ENCODE assay signal across 21 cellular contexts in genomic region chr22:21977814-21978213, GRCh38. TPM values are rescaled to one million over a fixed set of nuclear protein-coding genes. Genes with fewer than 3 reads are reported as not detected.
DNase-seq lines count a peak whose midpoint lies in the region; ATAC-seq, FAIRE-seq and TF ChIP-seq lines count a peak whose summit lies in the region.
"Had no signal": no experiment of that assay in that cellular context is flagged by ENCODE, and none has a peak within 500 bp of the region (broad histone marks: within the 10 kb centered on the region; RNA-seq: fewer than 3 reads in every experiment).

No MANE protein-coding gene starts in this region.

- H3K4me2 ChIP-seq in K562 (ENCODE audit: insufficient read depth, low read length) (no peak overlapping the region), osteoblast (ENCODE audit: insufficient read depth, low read length) (no peak overlapping the region)
- H3K4me2 ChIP-seq: A549 had no signal

- H3K9me3 Mint-ChIP-seq in natural killer cell treated with Interleukin-12 subunit alpha and Interleukin-12 subunit beta and Interleukin-15 and Interleukin-18, amount 100 ng/mL, for 72 hours: no peaks in the 10 kb centered on the region
- no peaks in the 10 kb centered on the region for H3K9me3 Mint-ChIP-seq in natural killer cell

- no peak for ATAC-seq in natural killer cell treated with Interleukin-12 subunit alpha and Interleukin-12 subunit beta and Interleukin-15 and Interleukin-18, amount 100 ng/mL, for 72 hours
- ATAC-seq in natural killer cell (no peak), K562 (no peak)
- ATAC-seq: A549 had no signal

- TF ChIP-seq EP300 in K562 (IDR thresholded peaks at IDR 0.05; ENCODE audit: low read length) (no peak), transverse colon (IDR thresholded peaks at IDR 0.05; ENCODE audit: low read depth) (no peak)

- H4K20me1 ChIP-seq in K562 (replicated peaks; ENCODE audit: control insufficient read depth, insufficient read depth, low read length) (peaks cover 57% of the 10 kb centered on the region), osteoblast (ENCODE audit: insufficient read depth, low read length) (peaks cover 38% of the 10 kb centered on the region)

- peak overlapping the region in 1 of 2 experiments; percentile 29; a peak in 1 of 4 replicates for H3K9ac ChIP-seq in K562 (ENCODE audit: insufficient read depth in 1 of 2, low read depth in 2 of 2, low read length in 2 of 2)

- CTCF ChIA-PET in K562 (lab: Yijun Ruan, JAX; ENCODE audit: low intra/inter-chr PET ratio): interaction anchor here (0.6 kb wide), 1 partner anchor 25 kb away, joined by 3 read pairs; the partner anchor contains the start of gene PPM1F

- H3K79me2 ChIP-seq in K562 (ENCODE audit: control insufficient read depth, insufficient read depth, low read length) (peaks cover 42% of the 10 kb centered on the region), osteoblast (ENCODE audit: insufficient read depth, low read length) (peaks cover 74% of the 10 kb centered on the region)

- no peaks in the 10 kb centered on the region for H3K9me3 ChIP-seq in K562 (replicated peaks; ENCODE audit: control insufficient read depth, insufficient read depth, low read depth, low read length)
- no peaks in the 10 kb centered on the region for H3K9me3 ChIP-seq in osteoblast (ENCODE audit: low read depth, low read length)
- H3K9me3 ChIP-seq in transverse colon: no peaks in the 10 kb centered on the region
- H3K9me3 ChIP-seq: A549, BE2C, Peyer's patch, SJCRH30 had no signal

- H3K9me1 ChIP-seq in K562 (ENCODE audit: control insufficient read depth, insufficient read depth, low read length): peaks cover 20% of the 10 kb centered on the region

- DNase-seq in natural killer cell treated with Interleukin-12 subunit alpha and Interleukin-12 subunit beta and Interleukin-15 and Interleukin-18, amount 100 ng/mL, for 72 hours (ENCODE audit: low spot score): peak; percentile 35
- DNase-seq in natural killer cell (no peak), K562 (ENCODE audit: extremely low read depth in 1 of 4, low spot score in 3 of 4) (no peak), osteoblast (ENCODE audit: insufficient read length, low spot score, missing footprints) (peak; percentile 19), superior temporal gyrus (ENCODE audit: extremely low spot score) (no peak), kidney glomerular epithelial cell (lab: John Stamatoyannopoulos, UW) (no peak), transverse colon (no peak)
- DNase-seq: BE2C, COR-L47, DMS79 treated with DMSO at 0.1 percent for 48 hours, H7, Kasumi-1, NCI-H1417, NCI-H1694 treated with DMSO at 0.1 percent for 48 hours, NCI-H2081 treated with DMSO at 0.1 percent for 48 hours, NCI-H2171 treated with DMSO at 0.1 percent for 48 hours, NCI-H524 treated with DMSO at 0.1 percent for 48 hours, NCI-H82, Peyer's patch, SJCRH30 had no signal

- H3K27ac ChIP-seq in K562 (ENCODE audit: extremely low read depth, low read depth, low read length) (no peak overlapping the region), osteoblast (ENCODE audit: low read depth, low read length) (no peak overlapping the region), transverse colon (no peak overlapping the region)
- H3K27ac ChIP-seq: A549, Peyer's patch, SJCRH30 had no signal

- H3K4me1 ChIP-seq in K562 (replicated peaks in 1 of 2; ENCODE audit: control insufficient read depth in 2 of 2, insufficient read depth in 2 of 2, low read length in 2 of 2) (peaks cover 10 to 25% of the 10 kb centered on the region in 2 experiments; a peak in 4 of 5 replicates), osteoblast (ENCODE audit: insufficient read depth, low read length) (peaks cover 8% of the 10 kb centered on the region), transverse colon (peaks cover 6 to 12% (median 9%) of the 10 kb centered on the region in 4 donors)
- H3K4me1 ChIP-seq: BE2C, SJCRH30 had no signal

- no peaks in the 10 kb centered on the region for H3K36me3 Mint-ChIP-seq in natural killer cell treated with Interleukin-12 subunit alpha and Interleukin-12 subunit beta and Interleukin-15 and Interleukin-18, amount 100 ng/mL, for 72 hours
- H3K36me3 Mint-ChIP-seq in natural killer cell: no peaks in the 10 kb centered on the region

- no peak overlapping the region for H3K4me3 ChIP-seq in K562
- H3K4me3 ChIP-seq in osteoblast (ENCODE audit: insufficient read depth, low read length): no peak overlapping the region
- H3K4me3 ChIP-seq in transverse colon: no peak overlapping the region
- H3K4me3 ChIP-seq: A549, Peyer's patch, SJCRH30 had no signal

- no peak for TF ChIP-seq RAD21 in K562 (CRISPR knock-in tag; conservative IDR thresholded peaks at IDR 0.05 in 1 of 2, IDR thresholded peaks at IDR 0.05 in 1 of 2)

- TF ChIP-seq CTCF in natural killer cell (IDR thresholded peaks at IDR 0.05): no peak
- no peak for TF ChIP-seq CTCF in K562 (IDR thresholded peaks at IDR 0.05 in 2 of 3, conservative IDR thresholded peaks at IDR 0.05 in 1 of 3; ENCODE audit: insufficient read depth in 2 of 3, low read depth in 1 of 3, low read length in 3 of 3)
- no peak for TF ChIP-seq CTCF in osteoblast (IDR thresholded peaks at IDR 0.05; ENCODE audit: extremely low read depth, low read depth, low read length)
- no peak for TF ChIP-seq CTCF in transverse colon (IDR thresholded peaks at IDR 0.05)

- peaks cover 80% of the 10 kb centered on the region for H3K36me3 ChIP-seq in K562 (ENCODE audit: control insufficient read depth, insufficient read depth, low read length)
- H3K36me3 ChIP-seq in osteoblast (ENCODE audit: insufficient read depth, low read length): peaks cover 14% of the 10 kb centered on the region
- H3K36me3 ChIP-seq in transverse colon: peaks cover 0 to 17% (median 2%) of the 10 kb centered on the region in 4 donors

- no peaks in the 10 kb centered on the region; a peak in 1 of 5 replicates for H3K27me3 ChIP-seq in K562 (ENCODE audit: control insufficient read depth in 2 of 2, insufficient read depth in 2 of 2, low read length in 2 of 2)
- H3K27me3 ChIP-seq in osteoblast (ENCODE audit: insufficient read depth, low read length): no peaks in the 10 kb centered on the region
- H3K27me3 ChIP-seq in transverse colon: no peaks in the 10 kb centered on the region
- H3K27me3 ChIP-seq: BE2C, Peyer's patch, SJCRH30 had no signal

- H3K27ac Mint-ChIP-seq in natural killer cell treated with Interleukin-12 subunit alpha and Interleukin-12 subunit beta and Interleukin-15 and Interleukin-18, amount 100 ng/mL, for 72 hours: peak overlapping the region in 1 of 2 donors; percentile 50
- H3K27ac Mint-ChIP-seq in natural killer cell: peak overlapping the region in 1 of 2 donors; percentile 33

- FAIRE-seq in K562 (lab: Jason Lieb, UNC): no peak
- FAIRE-seq: A549 had no signal

- no TSS peak for BruUV-seq in K562 (replicated peaks; lab: Mats Ljungman, UMichigan)

- in situ Hi-C loops in K562 (cut with MboI): no loop called here
- in situ Hi-C loops in transverse colon (cut with MboI; ENCODE audit: low pct_ligation_motif_present in 1 of 4, low pct_unique_long_range_greater_than_20kb in 1 of 4, low sequenced_read_pairs in 3 of 4): no loop called here

- no peak for TF ChIP-seq POLR2A in K562 (conservative IDR thresholded peaks at IDR 0.05)
- TF ChIP-seq POLR2A in transverse colon (IDR thresholded peaks at IDR 0.05): no peak

- 90% methylated on average over 1 of the region's 1 CpG for WGBS in K562 (ENCODE audit: insufficient coverage, low coverage, missing lambda C conversion rate)
- 93% methylated on average over 1 of the region's 1 CpG; no CpG with 5 or more reads in 1 of the 2 donors for WGBS in transverse colon (ENCODE audit: low coverage in 1 of 2), 2 donors

- POLR2A ChIA-PET in K562 (lab: Yijun Ruan, JAX): interaction anchor here (0.8 to 22.7 kb wide), 6 partner anchors 10 to 170 kb away, joined by 3 to 382 read pairs (median 10); partner anchors contain the start of gene PPM1F

- H2AFZ ChIP-seq in K562 (ENCODE audit: low read depth, low read length) (no peak overlapping the region), osteoblast (ENCODE audit: low read length) (no peak overlapping the region)

- no peaks in the 10 kb centered on the region for H3K27me3 Mint-ChIP-seq in natural killer cell treated with Interleukin-12 subunit alpha and Interleukin-12 subunit beta and Interleukin-15 and Interleukin-18, amount 100 ng/mL, for 72 hours
- H3K27me3 Mint-ChIP-seq in natural killer cell (ENCODE audit: low read depth in 2 of 2): no peaks in the 10 kb centered on the region

- intact Hi-C loops in natural killer cell (cut with micrococcal nuclease): no loop called here
- intact Hi-C loops in K562 (cut with micrococcal nuclease): no loop called here
- intact Hi-C loops in transverse colon (cut with DNase I; ENCODE audit: low total_unique reads): no loop called here

- no peak overlapping the region for H3K4me3 Mint-ChIP-seq in natural killer cell treated with Interleukin-12 subunit alpha and Interleukin-12 subunit beta and Interleukin-15 and Interleukin-18, amount 100 ng/mL, for 72 hours
- no peak overlapping the region for H3K4me3 Mint-ChIP-seq in natural killer cell

- peaks cover 21 to 35% of the 10 kb centered on the region in 2 donors for H3K4me1 Mint-ChIP-seq in natural killer cell treated with Interleukin-12 subunit alpha and Interleukin-12 subunit beta and Interleukin-15 and Interleukin-18, amount 100 ng/mL, for 72 hours (ENCODE audit: low read depth in 2 of 2)
- peaks cover 43 to 66% of the 10 kb centered on the region in 2 donors for H3K4me1 Mint-ChIP-seq in natural killer cell

RNA-seq across cellular contexts. Expression of gene TOP3B, which starts 4.8 kb away (rescaled TPM):
- total RNA-seq in natural killer cell treated with Interleukin-12 subunit alpha and Interleukin-12 subunit beta and Interleukin-15 and Interleukin-18, amount 100 ng/mL, for 72 hours: 10 to 100 TPM; 45.3 to 83.5 TPM
- total RNA-seq in natural killer cell (10 to 100 TPM; 45.8 to 66.0 (median 62.7) TPM), K562 (2014; rRNA removed) (168 and 209 TPM in 2 replicates), K562 (2014; rRNA removed; fragmentation: Illumina TruSeq; extraction: Trizol) (70.7 and 93.0 TPM in 2 replicates), K562 (2015; rRNA removed; fragmentation: Illumina TruSeq; extraction: Trizol) (132 and 135 TPM in 2 replicates), K562 (2021) (182 and 188 TPM in 2 replicates), osteoblast (27.9 and 33.6 TPM in 2 replicates), transverse colon (10 to 100 TPM; 44.9 to 94.6 (median 65.4) TPM)
- 654 and 1,271 TPM in 2 replicates for total RNA-seq in K562 (2011; cell fraction: chromatin; rRNA removed; ENCODE audit: low replicate concordance)
- total RNA-seq in K562 (2011; cell fraction: nucleolus; rRNA removed): 667 and 676 TPM in 2 replicates
- 562 and 595 TPM in 2 replicates for total RNA-seq in K562 (2011; cell fraction: nucleoplasm; rRNA removed)
- polyA plus RNA-seq in K562 (2011; rRNA removed) (77.5 and 115 TPM in 2 replicates), K562 (2014; fragmentation: Illumina TruSeq; extraction: Trizol) (112 and 123 TPM in 2 replicates), K562 (2014; fragmentation: Nextera tagmentation; extraction: Ambion mirVana) (10 to 100 TPM in 1 of 2 experiments, 1 to 10 TPM in 1; 3.0 to 11.5 TPM), K562 (2014; rRNA removed) (153 and 161 TPM in 2 replicates)
- 70.1 and 77.8 TPM in 2 replicates for polyA plus RNA-seq in K562 (2011; cell fraction: cytosol; rRNA removed)
- 984 and 1,286 TPM in 2 replicates for polyA plus RNA-seq in K562 (2011; cell fraction: nucleus; rRNA removed)
- 96.9 and 122 TPM in 2 replicates for polyA plus RNA-seq in K562 (2012)
- polyA minus RNA-seq in K562 (2011; rRNA and poly(A)+ RNA removed): 98.9 and 108 TPM in 2 replicates
- polyA minus RNA-seq in K562 (2011; cell fraction: cytosol; rRNA and poly(A)+ RNA removed): 76.3 and 79.3 TPM in 2 replicates
- 248 and 295 TPM in 2 replicates for polyA minus RNA-seq in K562 (2011; cell fraction: nucleus; rRNA and poly(A)+ RNA removed)

RNA-seq across cellular contexts. Expression of gene PPM1F, which starts 25.2 kb away (rescaled TPM):
- 10 to 100 TPM; 28.8 to 36.0 TPM for total RNA-seq in natural killer cell treated with Interleukin-12 subunit alpha and Interleukin-12 subunit beta and Interleukin-15 and Interleukin-18, amount 100 ng/mL, for 72 hours
- 10 to 100 TPM; 25.1 to 30.3 (median 25.5) TPM for total RNA-seq in natural killer cell
- total RNA-seq in K562 (2011; cell fraction: chromatin; rRNA removed; ENCODE audit: low replicate concordance): 103 and 226 TPM in 2 replicates
- 122 and 135 TPM in 2 replicates for total RNA-seq in K562 (2011; cell fraction: nucleolus; rRNA removed)
- 120 and 153 TPM in 2 replicates for total RNA-seq in K562 (2011; cell fraction: nucleoplasm; rRNA removed)
- 132 and 153 TPM in 2 replicates for total RNA-seq in K562 (2014; rRNA removed)
- 33.1 and 36.9 TPM in 2 replicates for total RNA-seq in K562 (2014; rRNA removed; fragmentation: Illumina TruSeq; extraction: Trizol)
- 74.6 and 75.0 TPM in 2 replicates for total RNA-seq in K562 (2015; rRNA removed; fragmentation: Illumina TruSeq; extraction: Trizol)
- total RNA-seq in K562 (2021): 157 and 159 TPM in 2 replicates
- 64.0 and 73.1 TPM in 2 replicates for polyA plus RNA-seq in K562 (2011; rRNA removed)
- 74.8 and 124 TPM in 2 replicates for polyA plus RNA-seq in K562 (2011; cell fraction: cytosol; rRNA removed)
- polyA plus RNA-seq in K562 (2011; cell fraction: nucleus; rRNA removed): 187 and 284 TPM in 2 replicates
- 81.6 and 118 TPM in 2 replicates for polyA plus RNA-seq in K562 (2012)
- polyA plus RNA-seq in K562 (2014; fragmentation: Illumina TruSeq; extraction: Trizol): 53.8 and 92.1 TPM in 2 replicates
- polyA plus RNA-seq in K562 (2014; fragmentation: Nextera tagmentation; extraction: Ambion mirVana): 1 to 10 TPM; 2.1 to 4.5 TPM
- polyA plus RNA-seq in K562 (2014; rRNA removed): 110 and 121 TPM in 2 replicates
- polyA minus RNA-seq in K562 (2011; rRNA and poly(A)+ RNA removed): 29.5 and 43.3 TPM in 2 replicates
- 53.3 and 68.1 TPM in 2 replicates for polyA minus RNA-seq in K562 (2011; cell fraction: cytosol; rRNA and poly(A)+ RNA removed)
- polyA minus RNA-seq in K562 (2011; cell fraction: nucleus; rRNA and poly(A)+ RNA removed): 34.9 and 45.5 TPM in 2 replicates
- total RNA-seq in osteoblast: 22.8 and 24.5 TPM in 2 replicates
- total RNA-seq in transverse colon: 10 to 100 TPM; 11.2 to 18.7 (median 14.9) TPM

Comparison
In these comparisons a context has a peak if more than half of its experiments do, and no peak if none do; other contexts are left out.
1. DNase-seq: peak in natural killer cell treated with Interleukin-12 subunit alpha and Interleukin-12 subunit beta and Interleukin-15 and Interleukin-18, amount 100 ng/mL, for 72 hours (single experiment) and osteoblast (single experiment); none in natural killer cell (single experiment), K562 (0 of 4), superior temporal gyrus (single experiment), kidney glomerular epithelial cell (single experiment) and transverse colon (single experiment).